Comparison of ENCODE assay signal across 8 cellular contexts in genomic region chr17:53996131-53996530, GRCh38.
"Had no signal": no experiment of that assay in that cellular context is flagged by ENCODE, and none has a peak within 500 bp of the region (broad histone marks: within the 10 kb centered on the region; RNA-seq: fewer than 3 reads in every experiment).

No MANE protein-coding gene starts in this region.

- H2AFZ ChIP-seq: GM23338 had no signal

- H3K9ac ChIP-seq: KMS-11 had no signal

- ATAC-seq: GM23338 had no signal

- H3K4me2 ChIP-seq: GM23338, KMS-11 had no signal

- H3K27ac ChIP-seq: HL-60, KMS-11 had no signal

- DNase-seq: H9, HCEC 1CT, IMR-90, Karpas-422, KBM-7 had no signal

- H3K4me3 ChIP-seq: GM23338 had no signal
